In genomic region chr1:173297798-173298391, GRCh38 we compare ENCODE assay signal across 8 cellular contexts.
DNase-seq lines count a peak whose midpoint lies in the region; ATAC-seq, FAIRE-seq and TF ChIP-seq lines count a peak whose summit lies in the region.
"Had no signal": no experiment of that assay in that cellular context is flagged by ENCODE, and none has a peak within 500 bp of the region (broad histone marks: within the 10 kb centered on the region; RNA-seq: fewer than 3 reads in every experiment).

No MANE protein-coding gene starts in this region.

- H2AFZ ChIP-seq in osteoblast (ENCODE audit: low read length), result no peak overlapping the region

- H3K36me3 ChIP-seq in osteoblast (ENCODE audit: insufficient read depth, low read length), result no peaks in the 10 kb centered on the region

- H3K4me2 ChIP-seq in osteoblast (ENCODE audit: insufficient read depth, low read length), result no peak overlapping the region

- FAIRE-seq in RCC 7860 (lab: Jason Lieb, UNC), result no peak

- no peaks in the 10 kb centered on the region for H3K27me3 ChIP-seq in osteoblast (ENCODE audit: insufficient read depth, low read length)

- no peak overlapping the region for H3K27ac ChIP-seq in osteoblast (ENCODE audit: low read depth, low read length)

- no peak overlapping the region for H3K4me3 ChIP-seq in osteoblast (ENCODE audit: insufficient read depth, low read length)

- H3K79me2 ChIP-seq in osteoblast (ENCODE audit: insufficient read depth, low read length), result no peaks in the 10 kb centered on the region

- H3K9me3 ChIP-seq in osteoblast (ENCODE audit: low read depth, low read length), result no peaks in the 10 kb centered on the region

- TF ChIP-seq CTCF in osteoblast (IDR thresholded peaks at IDR 0.05; ENCODE audit: extremely low read depth, low read depth, low read length), result no peak

- H3K4me1 ChIP-seq in osteoblast (ENCODE audit: insufficient read depth, low read length), result peaks cover 7% of the 10 kb centered on the region

- peak; percentile 4 for DNase-seq in renal cortical epithelial cell (ENCODE audit: low read depth)
- no peak for DNase-seq in RCC 7860 (ENCODE audit: low spot score)
- DNase-seq in osteoblast (ENCODE audit: insufficient read length, low spot score, missing footprints), result no peak
- no peak for DNase-seq in foreskin melanocyte
- DNase-seq: NCI-H345 had no signal

- H4K20me1 ChIP-seq in osteoblast (ENCODE audit: insufficient read depth, low read length), result no peaks in the 10 kb centered on the region

- peak; percentile 94 for ATAC-seq in GM18868 (IDR thresholded peaks at IDR 0.05; ENCODE audit: unreplicated experiment)
- ATAC-seq in GM21529 (IDR thresholded peaks at IDR 0.05; ENCODE audit: unreplicated experiment), result peak; percentile 90
- peak; percentile 93 for ATAC-seq in HG03460 (IDR thresholded peaks at IDR 0.05; ENCODE audit: unreplicated experiment)
